In genomic region chr3:108497271-108497670, GRCh38 we compare ENCODE assay signal across 9 cellular contexts. TPM values are rescaled to one million over a fixed set of nuclear protein-coding genes. Genes with fewer than 3 reads are reported as not detected.
"Had no signal": no experiment of that assay in that cellular context is flagged by ENCODE, and none has a peak within 500 bp of the region (broad histone marks: within the 10 kb centered on the region; RNA-seq: fewer than 3 reads in every experiment).

No MANE protein-coding gene starts in this region.

- H3K4me2 ChIP-seq: KMS-11 had no signal

- FAIRE-seq: HepG2, HTR-8/SVneo, K562 had no signal

- H3K27ac ChIP-seq: HL-60, KMS-11 had no signal

- H3K4me3 ChIP-seq: K562 had no signal

- ATAC-seq: HepG2, K562 had no signal

- DNase-seq: IMR-90, KBM-7, KG1 had no signal

RNA-seq across cellular contexts. Expression of gene MYH15, which starts 13.1 kb away (rescaled TPM):
- polyA plus RNA-seq: IgD-negative memory B cell had no signal
